In genomic region chr20:56449459-56449858, GRCh38 we compare ENCODE assay signal across 3 cellular contexts.
"Had no signal": no experiment of that assay in that cellular context is flagged by ENCODE, and none has a peak within 500 bp of the region (broad histone marks: within the 10 kb centered on the region; RNA-seq: fewer than 3 reads in every experiment).

No MANE protein-coding gene starts in this region.

- DNase-seq: GDM1, GF-D8 had no signal

- ATAC-seq: GM12878 had no signal
